23 cellular contexts compared by ENCODE assay signal in genomic region chr3:41194701-41195100, GRCh38. TPM values are rescaled to one million over a fixed set of nuclear protein-coding genes. Genes with fewer than 3 reads are reported as not detected.
DNase-seq lines count a peak whose midpoint lies in the region; ATAC-seq, FAIRE-seq and TF ChIP-seq lines count a peak whose summit lies in the region.
"Had no signal": no experiment of that assay in that cellular context is flagged by ENCODE, and none has a peak within 500 bp of the region (broad histone marks: within the 10 kb centered on the region; RNA-seq: fewer than 3 reads in every experiment).

No MANE protein-coding gene starts in this region.

- TF ChIP-seq RAD21 in K562 (CRISPR knock-in tag; conservative IDR thresholded peaks at IDR 0.05 in 1 of 2, IDR thresholded peaks at IDR 0.05 in 1 of 2): no peak

- WGBS in K562 (ENCODE audit: insufficient coverage, low coverage, missing lambda C conversion rate): 13% methylated on average over 8 of the region's 8 CpGs

- no peaks in the 10 kb centered on the region for H3F3A ChIP-seq in neural progenitor cell (ENCODE audit: low read depth)

- ATAC-seq in K562: no peak
- ATAC-seq in GM21390 (IDR thresholded peaks at IDR 0.05; ENCODE audit: unreplicated experiment): no peak
- ATAC-seq: CD8-positive, alpha-beta T cell; GM12878; HCT116; T-cell had no signal

- DNase-seq in NCI-H1930 (lab: John Stamatoyannopoulos, UW): peak; percentile 49 to 83
- DNase-seq in K562 (ENCODE audit: extremely low read depth in 1 of 4, low spot score in 3 of 4): no peak
- DNase-seq in neural progenitor cell (ENCODE audit: low spot score): no peak
- no peak for DNase-seq in NK-92 (lab: John Stamatoyannopoulos, UW; ENCODE audit: unreplicated experiment)
- no peak for DNase-seq in MCF 10A (ENCODE audit: unreplicated experiment)
- no peak for DNase-seq in activated T-cell treated with anti-CD3 and anti-CD28 coated beads, Interleukin-2, amount 50 U/mL, for 48 hours
- DNase-seq: Caco-2; CD8-positive, alpha-beta T cell; GOT3; Kasumi-1; MV-4-11; NCI-H2029 treated with DMSO at 0.1 percent for 48 hours; Right ventricle myocardium superior; RPMI8226; T-cell had no signal

- no peaks in the 10 kb centered on the region for H3K9me3 Mint-ChIP-seq in neural progenitor cell
- H3K9me3 Mint-ChIP-seq in MCF 10A (ENCODE audit: unreplicated experiment): no peaks in the 10 kb centered on the region
- H3K9me3 Mint-ChIP-seq: CD8-positive, alpha-beta T cell; T-cell had no signal

- peaks cover 3 to 9% of the 10 kb centered on the region in 2 experiments; a peak in 3 of 5 replicates for H3K4me1 ChIP-seq in K562 (replicated peaks in 1 of 2; ENCODE audit: control insufficient read depth in 2 of 2, insufficient read depth in 2 of 2, low read length in 2 of 2)
- H3K4me1 ChIP-seq in neural progenitor cell: peaks cover 20% of the 10 kb centered on the region

- H3K4me3 Mint-ChIP-seq in neural progenitor cell (peak overlapping the region; percentile 1), MCF 10A (ENCODE audit: unreplicated experiment) (no peak overlapping the region)
- H3K4me3 Mint-ChIP-seq: B cell; CD8-positive, alpha-beta T cell; T-cell had no signal

- H3K9ac ChIP-seq in K562 (ENCODE audit: insufficient read depth in 1 of 2, low read depth in 2 of 2, low read length in 2 of 2) (no peak overlapping the region), neural progenitor cell (no peak overlapping the region)

- no peaks in the 10 kb centered on the region for H3K36me3 ChIP-seq in K562 (ENCODE audit: control insufficient read depth, insufficient read depth, low read length)
- no peaks in the 10 kb centered on the region for H3K36me3 ChIP-seq in neural progenitor cell

- H3K4me3 ChIP-seq in K562 (no peak overlapping the region), neural progenitor cell (no peak overlapping the region)
- H3K4me3 ChIP-seq: GM12878, SJSA1 had no signal

- H4K20me1 ChIP-seq in K562 (replicated peaks; ENCODE audit: control insufficient read depth, insufficient read depth, low read length) (no peaks in the 10 kb centered on the region), neural progenitor cell (ENCODE audit: low read depth) (no peaks in the 10 kb centered on the region)

- H3K27ac Mint-ChIP-seq in neural progenitor cell (peak overlapping the region; percentile 26), MCF 10A (ENCODE audit: low read depth, unreplicated experiment) (no peak overlapping the region)
- H3K27ac Mint-ChIP-seq: B cell; CD8-positive, alpha-beta T cell; T-cell had no signal

- CTCF ChIA-PET in K562 (lab: Yijun Ruan, JAX; ENCODE audit: low intra/inter-chr PET ratio): no interaction called here
- CTCF ChIA-PET in MCF 10A (lab: Yijun Ruan, JAX): interaction anchor here (0.6 kb wide), 1 partner anchor 10 kb away, joined by 3 read pairs; no protein-coding TSS in a partner anchor

- H3K27ac ChIP-seq in K562 (ENCODE audit: extremely low read depth, low read depth, low read length) (no peak overlapping the region), neural progenitor cell (no peak overlapping the region)
- H3K27ac ChIP-seq: C4-2B, HL-60, SJSA1 had no signal

- POLR2A ChIA-PET in K562 (lab: Yijun Ruan, JAX) (interaction anchor here (0.6 to 1.0 kb wide), 5 partner anchors 8 to 41 kb away, joined by 3 to 4 read pairs (median 3); no protein-coding TSS in a partner anchor), MCF 10A (lab: Yijun Ruan, JAX) (no interaction called here)

- TF ChIP-seq EP300 in K562 (IDR thresholded peaks at IDR 0.05; ENCODE audit: low read length): no peak

- BruUV-seq in K562 (replicated peaks; lab: Mats Ljungman, UMichigan) (no TSS peak), MCF 10A (replicated peaks; lab: Mats Ljungman, UMichigan) (no TSS peak)

- no peak for FAIRE-seq in K562 (lab: Jason Lieb, UNC)
- FAIRE-seq: G401.6, GM12878 had no signal

- H3K27me3 ChIP-seq in K562 (ENCODE audit: control insufficient read depth in 2 of 2, insufficient read depth in 2 of 2, low read length in 2 of 2) (peaks cover 15 to 36% of the 10 kb centered on the region in 2 experiments; a peak in 4 of 5 replicates), neural progenitor cell (no peaks in the 10 kb centered on the region)

- in situ Hi-C loops in K562 (cut with MboI): no loop called here

- no peak for TF ChIP-seq CTCF in K562 (IDR thresholded peaks at IDR 0.05 in 2 of 3, conservative IDR thresholded peaks at IDR 0.05 in 1 of 3; ENCODE audit: insufficient read depth in 2 of 3, low read depth in 1 of 3, low read length in 3 of 3)
- TF ChIP-seq CTCF in neural progenitor cell (IDR thresholded peaks at IDR 0.05): no peak
- TF ChIP-seq CTCF in MCF 10A (IDR thresholded peaks at IDR 0.05; ENCODE audit: unreplicated experiment): no peak

- intact Hi-C loops in K562 (cut with micrococcal nuclease) (loop anchor here (5.0 kb wide), 1 partner anchor 77 kb away; no protein-coding TSS in a partner anchor), MCF 10A (cut with micrococcal nuclease) (no loop called here)

- no peak for TF ChIP-seq POLR2A in K562 (conservative IDR thresholded peaks at IDR 0.05)

- no peaks in the 10 kb centered on the region for H3K9me1 ChIP-seq in K562 (ENCODE audit: control insufficient read depth, insufficient read depth, low read length)

- H2AFZ ChIP-seq in K562 (ENCODE audit: low read depth, low read length): peak overlapping the region; percentile 7; the same call in 1 of the 2 replicates
- no peak overlapping the region for H2AFZ ChIP-seq in neural progenitor cell (replicated peaks)

- H3K9me3 ChIP-seq in K562 (replicated peaks; ENCODE audit: control insufficient read depth, insufficient read depth, low read depth, low read length): no peaks in the 10 kb centered on the region
- H3K9me3 ChIP-seq in neural progenitor cell (ENCODE audit: low read depth): no peaks in the 10 kb centered on the region
- H3K9me3 ChIP-seq: Caco-2, SJSA1 had no signal

- H3K79me2 ChIP-seq in K562 (ENCODE audit: control insufficient read depth, insufficient read depth, low read length): peaks cover 4% of the 10 kb centered on the region; the same call in 2 of the 3 replicates
- peaks cover 11% of the 10 kb centered on the region for H3K79me2 ChIP-seq in neural progenitor cell (ENCODE audit: low read depth)

- H3K36me3 Mint-ChIP-seq in neural progenitor cell: no peaks in the 10 kb centered on the region
- no peaks in the 10 kb centered on the region for H3K36me3 Mint-ChIP-seq in MCF 10A (ENCODE audit: insufficient read depth, unreplicated experiment)
- H3K36me3 Mint-ChIP-seq: T-cell had no signal

- H3K27me3 Mint-ChIP-seq in neural progenitor cell (ENCODE audit: insufficient read depth, low read depth) (peaks cover 4% of the 10 kb centered on the region), MCF 10A (ENCODE audit: insufficient read depth, unreplicated experiment) (no peaks in the 10 kb centered on the region)

- H3K4me2 ChIP-seq in K562 (ENCODE audit: insufficient read depth, low read length) (no peak overlapping the region), neural progenitor cell (no peak overlapping the region)

- H3K4me1 Mint-ChIP-seq in neural progenitor cell (peaks cover 53% of the 10 kb centered on the region), MCF 10A (ENCODE audit: insufficient read depth, unreplicated experiment) (no peaks in the 10 kb centered on the region)

TF ChIP-seq in K562, 482 proteins besides CTCF, POLR2A, EP300 and RAD21:
- peak; percentile 21 for TF ChIP-seq ZFP36 (IDR thresholded peaks at IDR 0.05; ENCODE audit: low read depth, low read length, partially characterized antibody)
- TF ChIP-seq RNF2 (IDR thresholded peaks at IDR 0.05): peak; percentile 18
- TF ChIP-seq CBX8 (IDR thresholded peaks at IDR 0.05; ENCODE audit: borderline replicate concordance, extremely low read depth, low read depth, low read length, poor library complexity, severe bottlenecking): peak; percentile 34
- peak; percentile 71; the same call in 1 of the 2 replicates for TF ChIP-seq BMI1 (IDR thresholded peaks at IDR 0.05; ENCODE audit: low read length)
- peak; percentile 1 for TF ChIP-seq CBX2 (IDR thresholded peaks at IDR 0.05; ENCODE audit: insufficient read depth, low read length, poor library complexity, severe bottlenecking)
- no peak for TF ChIP-seq MLX (CRISPR knock-in tag; conservative IDR thresholded peaks at IDR 0.05)

RNA-seq across cellular contexts. Expression of gene CTNNB1, which starts 4.6 kb away (rescaled TPM):
- total RNA-seq in K562 (2011; cell fraction: chromatin; rRNA removed; ENCODE audit: low replicate concordance): 283 TPM in 2 replicates
- 151 and 154 TPM in 2 replicates for total RNA-seq in K562 (2011; cell fraction: nucleolus; rRNA removed)
- total RNA-seq in K562 (2011; cell fraction: nucleoplasm; rRNA removed): 151 and 175 TPM in 2 replicates
- total RNA-seq in K562 (2014; rRNA removed) (164 and 193 TPM in 2 replicates), K562 (2014; rRNA removed; fragmentation: Illumina TruSeq; extraction: Trizol) (154 and 156 TPM in 2 replicates), K562 (2015; rRNA removed; fragmentation: Illumina TruSeq; extraction: Trizol) (189 and 192 TPM in 2 replicates), K562 (2021) (153 and 158 TPM in 2 replicates), neural progenitor cell (ENCODE audit: low replicate concordance) (566 and 688 TPM in 2 replicates), MCF 10A (2022) (222 and 244 TPM in 2 replicates)
- polyA plus RNA-seq in K562 (2011; rRNA removed) (193 and 203 TPM in 2 replicates), K562 (2014; fragmentation: Illumina TruSeq; extraction: Trizol) (154 and 159 TPM in 2 replicates), K562 (2014; fragmentation: Nextera tagmentation; extraction: Ambion mirVana) (10 to 100 TPM; 44.3 to 51.8 TPM), K562 (2014; rRNA removed) (100 and 126 TPM in 2 replicates)
- 235 and 318 TPM in 2 replicates for polyA plus RNA-seq in K562 (2011; cell fraction: cytosol; rRNA removed)
- polyA plus RNA-seq in K562 (2011; cell fraction: nucleus; rRNA removed): 311 and 383 TPM in 2 replicates
- polyA plus RNA-seq in K562 (2012): 111 and 162 TPM in 2 replicates
- polyA minus RNA-seq in K562 (2011; rRNA and poly(A)+ RNA removed): 822 and 1,105 TPM in 2 replicates
- polyA minus RNA-seq in K562 (2011; cell fraction: cytosol; rRNA and poly(A)+ RNA removed): 157 and 240 TPM in 2 replicates
- polyA minus RNA-seq in K562 (2011; cell fraction: nucleus; rRNA and poly(A)+ RNA removed): 156 and 245 TPM in 2 replicates

Comparison
In these comparisons a context has a peak if more than half of its experiments do, and no peak if none do; other contexts are left out.
1. DNase-seq: peak in NCI-H1930 (2 of 2); none in K562 (0 of 4), neural progenitor cell (single experiment), NK-92 (single experiment), MCF 10A (single experiment) and activated T-cell treated with anti-CD3 and anti-CD28 coated beads, Interleukin-2, amount 50 U/mL, for 48 hours (0 of 2).